In the genomic region with DNA sequence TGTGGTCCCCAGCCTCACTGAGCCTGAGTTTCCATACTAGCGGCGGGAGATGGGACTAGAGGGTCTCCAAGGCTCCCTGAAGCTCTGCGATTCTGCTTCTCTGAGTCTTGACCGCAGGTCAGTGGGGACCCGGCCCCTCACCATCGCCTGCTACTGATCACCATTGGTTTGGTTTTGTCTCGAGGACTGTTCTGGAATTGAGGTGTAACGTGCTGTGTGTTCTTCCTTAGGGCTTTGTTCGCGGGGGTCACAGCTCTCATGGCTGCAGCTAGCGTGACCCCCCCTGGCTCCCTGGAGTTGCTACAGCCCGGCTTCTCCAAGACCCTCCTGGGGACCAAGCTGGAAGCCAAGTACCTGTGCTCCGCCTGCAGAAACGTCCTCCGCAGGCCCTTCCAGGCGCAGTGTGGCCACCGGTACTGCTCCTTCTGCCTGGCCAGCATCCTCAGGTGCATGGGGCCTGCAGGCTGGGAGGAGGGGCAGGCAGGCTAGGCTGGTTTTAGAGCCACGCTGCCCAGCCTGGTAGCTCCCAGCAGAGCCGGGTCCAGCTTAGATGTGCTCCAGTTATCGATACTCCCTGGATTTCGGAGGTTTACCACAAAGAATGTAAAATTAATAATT, we compare ENCODE assay signal across 15 cellular contexts. TPM values are rescaled to one million over a fixed set of nuclear protein-coding genes. Genes with fewer than 3 reads are reported as not detected.
DNase-seq lines count a peak whose midpoint lies in the region; ATAC-seq and TF ChIP-seq lines count a peak whose summit lies in the region.
"Had no signal": no experiment of that assay in that cellular context is flagged by ENCODE, and none has a peak within 500 bp of the region (broad histone marks: within the 10 kb centered on the region; RNA-seq: fewer than 3 reads in every experiment).

No MANE protein-coding gene starts in this region.

- H3K27me3 Mint-ChIP-seq in activated CD8-positive, alpha-beta memory T cell treated with anti-CD3 and anti-CD28 coated beads, Interleukin-2, amount 10 ng/mL, durations not matched to agents 7 days and 5 days: no peaks in the 10 kb centered on the region
- H3K27me3 Mint-ChIP-seq in stimulated activated naive B cell treated with anti-CD40 and anti-IgM and Interleukin-4, amounts not matched to agents 10 μg/mL and 1 μg/mL and 100 μg/mL, for 72 hours: no peaks in the 10 kb centered on the region

- peaks cover 51% of the 10 kb centered on the region for H3K4me1 Mint-ChIP-seq in activated CD8-positive, alpha-beta memory T cell treated with anti-CD3 and anti-CD28 coated beads, Interleukin-2, amount 10 ng/mL, durations not matched to agents 7 days and 5 days
- H3K4me1 Mint-ChIP-seq in stimulated activated naive B cell treated with anti-CD40 and anti-IgM and Interleukin-4, amounts not matched to agents 10 μg/mL and 1 μg/mL and 100 μg/mL, for 72 hours: peaks cover 43 to 85% of the 10 kb centered on the region in 2 donors

- no peak overlapping the region for H3K4me3 ChIP-seq in OCI-LY1 (ENCODE audit: low read depth, low read length, poor library complexity, severe bottlenecking)
- no peak overlapping the region for H3K4me3 ChIP-seq in colonic mucosa
- no peak overlapping the region for H3K4me3 ChIP-seq in psoas muscle
- H3K4me3 ChIP-seq: HAP-1 had no signal

- no peak for DNase-seq in activated CD8-positive, alpha-beta memory T cell treated with anti-CD3 and anti-CD28 coated beads, Interleukin-2, amount 10 ng/mL, durations not matched to agents 7 days and 5 days
- no peak for DNase-seq in activated CD8-positive, alpha-beta memory T cell treated with anti-CD3 and anti-CD28 coated beads, Interleukin-2, amount 50 U/mL, for 48 hours
- DNase-seq in colonic mucosa: no peak
- DNase-seq in stimulated activated naive B cell treated with anti-CD40 and anti-IgM and Interleukin-4, amounts not matched to agents 10 μg/mL and 1 μg/mL and 100 μg/mL, for 72 hours: no peak
- no peak for DNase-seq in DMS79 (lab: John Stamatoyannopoulos, UW)
- DNase-seq in NOMO-1 treated with DMSO at 0.1 percent for 48 hours (lab: John Stamatoyannopoulos, UW; ENCODE audit: unreplicated experiment): no peak
- DNase-seq in psoas muscle: no peak
- DNase-seq: NCI-H1417, NCI-H2029, NCI-H510A had no signal

- no peak for TF ChIP-seq CTCF in OCI-LY1 (IDR thresholded peaks at IDR 0.05; ENCODE audit: low read length)
- no peak for TF ChIP-seq CTCF in colonic mucosa (IDR thresholded peaks at IDR 0.05)
- no peak for TF ChIP-seq CTCF in psoas muscle (IDR thresholded peaks at IDR 0.05)

- peaks cover 36% of the 10 kb centered on the region for H3K36me3 Mint-ChIP-seq in activated CD8-positive, alpha-beta memory T cell treated with anti-CD3 and anti-CD28 coated beads, Interleukin-2, amount 10 ng/mL, durations not matched to agents 7 days and 5 days
- peaks cover 51 to 56% of the 10 kb centered on the region in 2 donors for H3K36me3 Mint-ChIP-seq in stimulated activated naive B cell treated with anti-CD40 and anti-IgM and Interleukin-4, amounts not matched to agents 10 μg/mL and 1 μg/mL and 100 μg/mL, for 72 hours

- no peak overlapping the region for H3K9ac ChIP-seq in OCI-LY1 (ENCODE audit: low read length)
- peak overlapping the region in 1 of 2 donors; percentile 51 for H3K9ac ChIP-seq in colonic mucosa (ENCODE audit: low read depth in 2 of 2, low read length in 2 of 2)

- no peak for ATAC-seq in activated CD8-positive, alpha-beta memory T cell treated with anti-CD3 and anti-CD28 coated beads, Interleukin-2, amount 10 ng/mL, durations not matched to agents 7 days and 5 days
- no peak for ATAC-seq in stimulated activated naive B cell treated with anti-CD40 and anti-IgM and Interleukin-4, amounts not matched to agents 10 μg/mL and 1 μg/mL and 100 μg/mL, for 72 hours (replicated peaks)
- ATAC-seq in psoas muscle: no peak

- intact Hi-C loops in colonic mucosa (cut with DNase I) (no loop called here), psoas muscle (cut with DNase I) (no loop called here)

- H3K27ac ChIP-seq in OCI-LY1 (ENCODE audit: low read depth, low read length, poor library complexity, severe bottlenecking) (peak overlapping the region; percentile 20), colonic mucosa (peak overlapping the region; percentile 22), psoas muscle (no peak overlapping the region)
- H3K27ac ChIP-seq: C4-2B had no signal

- H3K9me2 ChIP-seq in OCI-LY1 (ENCODE audit: low read depth, low read length): no peaks in the 10 kb centered on the region

- H3K36me3 ChIP-seq in OCI-LY1 (ENCODE audit: insufficient read depth, low read length): peaks cover 58% of the 10 kb centered on the region
- no peaks in the 10 kb centered on the region for H3K36me3 ChIP-seq in colonic mucosa
- H3K36me3 ChIP-seq in psoas muscle (ENCODE audit: insufficient read depth in 1 of 2, low read depth in 1 of 2): peaks cover 0 to 34% of the 10 kb centered on the region in 2 donors

- H3K4me2 ChIP-seq in OCI-LY1 (ENCODE audit: low read length): no peak overlapping the region

- no peaks in the 10 kb centered on the region for H4K20me1 ChIP-seq in OCI-LY1 (ENCODE audit: insufficient read depth, low read length)

- WGBS in psoas muscle, 3 donors: 95 to 96% (median 95%) methylated on average over 21 of the region's 21 CpGs

- no peak overlapping the region for H3K4me3 Mint-ChIP-seq in activated CD8-positive, alpha-beta memory T cell treated with anti-CD3 and anti-CD28 coated beads, Interleukin-2, amount 10 ng/mL, durations not matched to agents 7 days and 5 days
- H3K4me3 Mint-ChIP-seq in stimulated activated naive B cell treated with anti-CD40 and anti-IgM and Interleukin-4, amounts not matched to agents 10 μg/mL and 1 μg/mL and 100 μg/mL, for 72 hours: no peak overlapping the region

- no peak overlapping the region for H2AFZ ChIP-seq in OCI-LY1 (ENCODE audit: low read length)

- H3K4me1 ChIP-seq in OCI-LY1 (ENCODE audit: insufficient read depth, low read length, severe bottlenecking): peaks cover 61% of the 10 kb centered on the region
- H3K4me1 ChIP-seq in colonic mucosa: peaks cover 29% of the 10 kb centered on the region
- H3K4me1 ChIP-seq in psoas muscle: peaks cover 25% of the 10 kb centered on the region
- H3K4me1 ChIP-seq: HAP-1 had no signal

- no peaks in the 10 kb centered on the region for H3K9me3 Mint-ChIP-seq in activated CD8-positive, alpha-beta memory T cell treated with anti-CD3 and anti-CD28 coated beads, Interleukin-2, amount 10 ng/mL, durations not matched to agents 7 days and 5 days (ENCODE audit: low read depth)
- no peaks in the 10 kb centered on the region for H3K9me3 Mint-ChIP-seq in stimulated activated naive B cell treated with anti-CD40 and anti-IgM and Interleukin-4, amounts not matched to agents 10 μg/mL and 1 μg/mL and 100 μg/mL, for 72 hours

- no peaks in the 10 kb centered on the region for H3K79me2 ChIP-seq in OCI-LY1 (ENCODE audit: insufficient read depth, low read length)

- CTCF ChIA-PET in activated CD8-positive, alpha-beta memory T cell treated with anti-CD3 and anti-CD28 coated beads, Interleukin-2, amount 10 ng/mL, durations not matched to agents 7 days and 5 days (lab: Charles Lee): interaction anchor here (0.9 kb wide), 1 partner anchor 137 kb away, joined by 4 read pairs; no protein-coding TSS in a partner anchor

- no peaks in the 10 kb centered on the region for H3K27me3 ChIP-seq in OCI-LY1 (ENCODE audit: insufficient read depth, low read length)
- no peaks in the 10 kb centered on the region for H3K27me3 ChIP-seq in colonic mucosa
- no peaks in the 10 kb centered on the region for H3K27me3 ChIP-seq in psoas muscle (ENCODE audit: insufficient read depth in 3 of 3, low read length in 2 of 3)

- no peaks in the 10 kb centered on the region for H3F3A ChIP-seq in OCI-LY1 (ENCODE audit: insufficient read depth, low read length)

- H3K27ac Mint-ChIP-seq in activated CD8-positive, alpha-beta memory T cell treated with anti-CD3 and anti-CD28 coated beads, Interleukin-2, amount 10 ng/mL, durations not matched to agents 7 days and 5 days: peak overlapping the region; percentile 36
- peak overlapping the region; percentile 14 for H3K27ac Mint-ChIP-seq in stimulated activated naive B cell treated with anti-CD40 and anti-IgM and Interleukin-4, amounts not matched to agents 10 μg/mL and 1 μg/mL and 100 μg/mL, for 72 hours

- no peaks in the 10 kb centered on the region for H3K9me3 ChIP-seq in OCI-LY1 (ENCODE audit: low read length)
- H3K9me3 ChIP-seq in colonic mucosa: no peaks in the 10 kb centered on the region
- no peaks in the 10 kb centered on the region for H3K9me3 ChIP-seq in psoas muscle
- H3K9me3 ChIP-seq: HAP-1 had no signal

RNA-seq across cellular contexts. Expression of gene TRAF2, which starts 12.3 kb away (rescaled TPM):
- 10 to 100 TPM; 58.4 to 67.6 TPM for total RNA-seq in activated CD8-positive, alpha-beta memory T cell treated with anti-CD3 and anti-CD28 coated beads, Interleukin-2, amount 10 ng/mL, durations not matched to agents 7 days and 5 days
- total RNA-seq in colonic mucosa (10 to 100 TPM; 22.4 to 50.6 TPM), psoas muscle (10 to 100 TPM in 2 of 4 donors, 1 to 10 TPM in 2; 5.4 to 13.2 (median 9.4) TPM)
- polyA plus RNA-seq in psoas muscle: 10 to 100 TPM in 2 of 3 donors, 1 to 10 TPM in 1; 8.6 to 15.9 (median 11.1) TPM

RNA-seq across cellular contexts. Expression of gene EDF1, which starts 32.5 kb away (rescaled TPM):
- total RNA-seq in activated CD8-positive, alpha-beta memory T cell treated with anti-CD3 and anti-CD28 coated beads, Interleukin-2, amount 10 ng/mL, durations not matched to agents 7 days and 5 days: 100 to 1,000 TPM; 283 to 360 TPM
- total RNA-seq in colonic mucosa (100 to 1,000 TPM; 442 to 494 TPM), psoas muscle (100 to 1,000 TPM; 254 to 371 (median 331) TPM)
- 100 to 1,000 TPM; 241 to 534 (median 365) TPM for polyA plus RNA-seq in psoas muscle

RNA-seq across cellular contexts. Expression of gene FBXW5, which starts 45.9 kb away (rescaled TPM):
- 100 to 1,000 TPM; 106 to 107 TPM for total RNA-seq in activated CD8-positive, alpha-beta memory T cell treated with anti-CD3 and anti-CD28 coated beads, Interleukin-2, amount 10 ng/mL, durations not matched to agents 7 days and 5 days
- total RNA-seq in colonic mucosa (100 to 1,000 TPM; 162 to 174 TPM), psoas muscle (100 to 1,000 TPM; 135 to 236 (median 171) TPM)
- 100 to 1,000 TPM; 202 to 261 (median 213) TPM for polyA plus RNA-seq in psoas muscle

RNA-seq across cellular contexts. Expression of gene MAMDC4, which starts 46.4 kb away (rescaled TPM):
- total RNA-seq in activated CD8-positive, alpha-beta memory T cell treated with anti-CD3 and anti-CD28 coated beads, Interleukin-2, amount 10 ng/mL, durations not matched to agents 7 days and 5 days: 10 to 100 TPM; 13.4 to 15.5 TPM
- total RNA-seq in colonic mucosa (10 to 100 TPM; 11.0 to 61.7 TPM), psoas muscle (1 to 10 TPM; 1.7 to 4.7 (median 3.1) TPM)
- 1 to 10 TPM; 2.1 to 7.9 (median 2.4) TPM for polyA plus RNA-seq in psoas muscle

RNA-seq across cellular contexts. Expression of gene C8G, which starts 46.5 kb away (rescaled TPM):
- 1 to 10 TPM in 1 of 2 experiments, not detected in 1; 1.7 TPM for total RNA-seq in activated CD8-positive, alpha-beta memory T cell treated with anti-CD3 and anti-CD28 coated beads, Interleukin-2, amount 10 ng/mL, durations not matched to agents 7 days and 5 days
- total RNA-seq in colonic mucosa (10 to 100 TPM in 1 of 2 donors, 1 to 10 TPM in 1; 5.3 to 11.9 TPM), psoas muscle (1 to 10 TPM; 1.7 to 7.9 (median 5.9) TPM)
- 1 to 10 TPM; 3.4 to 6.0 (median 4.5) TPM for polyA plus RNA-seq in psoas muscle
- total RNA-seq: Daoy, LHCN-M2 had no signal
